9 cellular contexts compared by ENCODE assay signal in genomic region chr5:132489051-132489770, GRCh38. TPM values are rescaled to one million over a fixed set of nuclear protein-coding genes. Genes with fewer than 3 reads are reported as not detected.
DNase-seq lines count a peak whose midpoint lies in the region; ATAC-seq and TF ChIP-seq lines count a peak whose summit lies in the region.
"Had no signal": no experiment of that assay in that cellular context is flagged by ENCODE, and none has a peak within 500 bp of the region (broad histone marks: within the 10 kb centered on the region; RNA-seq: fewer than 3 reads in every experiment).

No MANE protein-coding gene starts in this region.

- intact Hi-C loops in ovary (cut with DNase I): loop anchor here in 1 of 4 donors (5.0 kb wide), 1 partner anchor 67 kb away; no protein-coding TSS in a partner anchor

- no peak for ATAC-seq in HG02588 (IDR thresholded peaks at IDR 0.05; ENCODE audit: unreplicated experiment)

- WGBS in ectodermal cell, 2 experiments: 83% methylated on average over 10 of the region's 10 CpGs
- 31 to 33% (median 31%) methylated on average over 10 of the region's 10 CpGs for WGBS in ovary, 3 donors

- H3K9me3 ChIP-seq in ectodermal cell (ENCODE audit: control insufficient read depth, low read length) (no peaks in the 10 kb centered on the region), ovary (no peaks in the 10 kb centered on the region)

- H3K27ac ChIP-seq in RWPE1 (peak overlapping the region; percentile 89), ectodermal cell (ENCODE audit: insufficient read depth, low read depth, low read length, poor library complexity, severe bottlenecking) (no peak overlapping the region), ovary (peak overlapping the region in 1 of 2 donors; percentile 95)

- POLR2A ChIA-PET in RWPE1 (lab: Yijun Ruan, JAX; ENCODE audit: low non-redundant PET): interaction anchor here (0.5 to 1.9 kb wide), 3 partner anchors 45 to 83 kb away, joined by 3 to 7 read pairs (median 3); no protein-coding TSS in a partner anchor

- H3K4me1 ChIP-seq in ectodermal cell (ENCODE audit: control insufficient read depth, insufficient read depth, low read length) (peaks cover 7% of the 10 kb centered on the region), ovary (ENCODE audit: insufficient read depth) (peaks cover 13% of the 10 kb centered on the region)

- TF ChIP-seq EP300 in ovary (IDR thresholded peaks at IDR 0.05): no peak

- TF ChIP-seq POLR2A in ovary (IDR thresholded peaks at IDR 0.05): no peak

- H3K4me3 ChIP-seq in GM08714 (ENCODE audit: low read length) (peak overlapping the region; percentile 95), ectodermal cell (ENCODE audit: insufficient read depth, low read depth, low read length) (peak overlapping the region; percentile 57), ovary (peak overlapping the region; percentile 93)

- H3K36me3 ChIP-seq in ectodermal cell (ENCODE audit: control insufficient read depth, insufficient read depth, low read length) (no peaks in the 10 kb centered on the region), ovary (no peaks in the 10 kb centered on the region)

- no peak for DNase-seq in RWPE1 (ENCODE audit: low spot score)
- DNase-seq in ovary: peak in 3 of 5 donors; percentile 19 to 34 (median 31)
- DNase-seq in occipital lobe (lab: John Stamatoyannopoulos, UW): no peak
- no peak for DNase-seq in NK-92 treated with Interleukin-12 subunit alpha and Interleukin-12 subunit beta, amount 100 ng/mL, for 24 hours (lab: John Stamatoyannopoulos, UW)
- DNase-seq in KG1 (lab: John Stamatoyannopoulos, UW): no peak

- CTCF ChIA-PET in RWPE1 (lab: Yijun Ruan, JAX): interaction anchor here (0.5 to 2.7 kb wide), 8 partner anchors 38 to 369 kb away, joined by 3 to 21 read pairs (median 4); no protein-coding TSS in a partner anchor

- TF ChIP-seq CTCF in RWPE1 (conservative IDR thresholded peaks at IDR 0.05; ENCODE audit: low read depth) (no peak), ovary (IDR thresholded peaks at IDR 0.05) (no peak)

- peaks cover 49% of the 10 kb centered on the region for H3K27me3 ChIP-seq in ectodermal cell (ENCODE audit: control insufficient read depth, insufficient read depth, low read length, poor library complexity, severe bottlenecking)
- no peaks in the 10 kb centered on the region for H3K27me3 ChIP-seq in ovary

RNA-seq across cellular contexts. Expression of gene IRF1, which starts 1.4 kb away (rescaled TPM):
- polyA plus RNA-seq in ectodermal cell (2013, experiment 1 of 4): 3.3 TPM
- 2.8 TPM for polyA plus RNA-seq in ectodermal cell (2013, experiment 2 of 4)
- polyA plus RNA-seq in ectodermal cell (2013, experiment 3 of 4): 3.3 TPM
- 4.1 TPM for polyA plus RNA-seq in ectodermal cell (2013, experiment 4 of 4)
- total RNA-seq in ovary: 100 to 1,000 TPM in 1 of 7 donors, 10 to 100 TPM in 6; 17.3 to 126 (median 31.1) TPM
- 10 to 100 TPM; 23.1 to 26.7 TPM for polyA plus RNA-seq in ovary
- 2.0 TPM for total RNA-seq in occipital lobe

RNA-seq across cellular contexts. Expression of gene IL5, which starts 54.1 kb away (rescaled TPM):
- polyA plus RNA-seq in ectodermal cell (2013, experiment 1 of 4): not detected
- not detected for polyA plus RNA-seq in ectodermal cell (2013, experiment 2 of 4)
- not detected for polyA plus RNA-seq in ectodermal cell (2013, experiment 3 of 4)
- polyA plus RNA-seq in ectodermal cell (2013, experiment 4 of 4): not detected
- not detected for total RNA-seq in ovary
- polyA plus RNA-seq in ovary: not detected
- not detected for total RNA-seq in occipital lobe
- total RNA-seq: pulmonary artery endothelial cell had no signal

Comparison
In these comparisons a context has a peak if more than half of its experiments do, and no peak if none do; other contexts are left out.
1. DNase-seq: peak in ovary (3 of 5); none in RWPE1 (single experiment), occipital lobe (single experiment), NK-92 treated with Interleukin-12 subunit alpha and Interleukin-12 subunit beta, amount 100 ng/mL, for 24 hours (single experiment) and KG1 (single experiment).
2. Peak in every context shown above with its lines, with median percentiles within 50 percentile points of each other: H3K4me3 ChIP-seq.